9 cellular contexts compared by ENCODE assay signal in genomic region chr21:45427331-45428271, GRCh38. TPM values are rescaled to one million over a fixed set of nuclear protein-coding genes. Genes with fewer than 3 reads are reported as not detected.
DNase-seq lines count a peak whose midpoint lies in the region; ATAC-seq and TF ChIP-seq lines count a peak whose summit lies in the region.
"Had no signal": no experiment of that assay in that cellular context is flagged by ENCODE, and none has a peak within 500 bp of the region (broad histone marks: within the 10 kb centered on the region; RNA-seq: fewer than 3 reads in every experiment).

No MANE protein-coding gene starts in this region.

- no peaks in the 10 kb centered on the region for H3K27me3 Mint-ChIP-seq in activated naive CD8-positive, alpha-beta T cell treated with anti-CD3 and anti-CD28 coated beads, Interleukin-2, amount 50 U/mL, for 24 hours

- H3K27ac Mint-ChIP-seq in activated naive CD8-positive, alpha-beta T cell treated with anti-CD3 and anti-CD28 coated beads, Interleukin-2, amount 50 U/mL, for 24 hours: no peak overlapping the region

- no peak overlapping the region for H3K4me3 Mint-ChIP-seq in activated naive CD8-positive, alpha-beta T cell treated with anti-CD3 and anti-CD28 coated beads, Interleukin-2, amount 50 U/mL, for 24 hours

- intact Hi-C loops in mucosa of descending colon (cut with DNase I, micrococcal nuclease): no loop called here

- H3K36me3 Mint-ChIP-seq in activated naive CD8-positive, alpha-beta T cell treated with anti-CD3 and anti-CD28 coated beads, Interleukin-2, amount 50 U/mL, for 24 hours (ENCODE audit: low read depth): no peaks in the 10 kb centered on the region

- DNase-seq in AG08396 (ENCODE audit: low spot score): peak; percentile 99
- no peak for DNase-seq in NT2/D1 (ENCODE audit: low read depth, low spot score)
- DNase-seq in epithelial cell of proximal tubule (ENCODE audit: low read depth): peak; percentile 73
- peak in 1 of 3 donors; percentile 72 for DNase-seq in mucosa of descending colon
- no peak for DNase-seq in activated naive CD8-positive, alpha-beta T cell treated with anti-CD3 and anti-CD28 coated beads, Interleukin-2, amount 50 U/mL, for 24 hours
- no peak for DNase-seq in DMS 273 treated with DMSO at 0.1 percent for 48 hours (lab: John Stamatoyannopoulos, UW)
- DNase-seq: amygdala had no signal

- H3K36me3 ChIP-seq in NT2/D1 (ENCODE audit: insufficient read depth, insufficient read length, low read length): peaks cover 68% of the 10 kb centered on the region
- H3K36me3 ChIP-seq in mucosa of descending colon (ENCODE audit: low read depth): no peaks in the 10 kb centered on the region

- H3K9me3 Mint-ChIP-seq in activated naive CD8-positive, alpha-beta T cell treated with anti-CD3 and anti-CD28 coated beads, Interleukin-2, amount 50 U/mL, for 24 hours: no peaks in the 10 kb centered on the region

- H3K9me3 ChIP-seq in NT2/D1 (ENCODE audit: insufficient read depth, low read length): no peaks in the 10 kb centered on the region
- H3K9me3 ChIP-seq in mucosa of descending colon: no peaks in the 10 kb centered on the region

- H3K4me1 ChIP-seq in NT2/D1 (ENCODE audit: insufficient read depth, insufficient read length): peaks cover 72% of the 10 kb centered on the region
- no peaks in the 10 kb centered on the region for H3K4me1 ChIP-seq in mucosa of descending colon (ENCODE audit: low read depth)

- ATAC-seq in mucosa of descending colon (peak; percentile 53), GM18870 (IDR thresholded peaks at IDR 0.05; ENCODE audit: unreplicated experiment) (no peak), HG02759 (IDR thresholded peaks at IDR 0.05; ENCODE audit: unreplicated experiment) (no peak)
- ATAC-seq in activated naive CD8-positive, alpha-beta T cell treated with anti-CD3 and anti-CD28 coated beads, Interleukin-2, amount 50 U/mL, for 24 hours: no peak

- TF ChIP-seq CTCF in epithelial cell of proximal tubule (conservative IDR thresholded peaks at IDR 0.05; ENCODE audit: low read depth, low read length) (no peak), mucosa of descending colon (IDR thresholded peaks at IDR 0.05) (no peak)

- H3K4me3 ChIP-seq in NT2/D1 (ENCODE audit: insufficient read length, low read depth) (no peak overlapping the region), epithelial cell of proximal tubule (ENCODE audit: low read depth, low read length) (no peak overlapping the region), mucosa of descending colon (no peak overlapping the region)

- H3K9ac ChIP-seq in NT2/D1 (ENCODE audit: insufficient read length, low read depth): peak overlapping the region; percentile 6

- no peaks in the 10 kb centered on the region for H3K27me3 ChIP-seq in NT2/D1 (ENCODE audit: insufficient read depth, insufficient read length)

- H3K4me1 Mint-ChIP-seq in activated naive CD8-positive, alpha-beta T cell treated with anti-CD3 and anti-CD28 coated beads, Interleukin-2, amount 50 U/mL, for 24 hours: no peaks in the 10 kb centered on the region

RNA-seq across cellular contexts. Expression of gene COL18A1, which starts 22.6 kb away (rescaled TPM):
- 346 and 535 TPM in 2 replicates for total RNA-seq in epithelial cell of proximal tubule
- 10 to 100 TPM in 2 of 3 donors, 1 to 10 TPM in 1; 4.6 to 46.9 (median 21.3) TPM for total RNA-seq in mucosa of descending colon

Comparison
In these comparisons a context has a peak if more than half of its experiments do, and no peak if none do; other contexts are left out.
1. DNase-seq: peak in AG08396 (single experiment) and epithelial cell of proximal tubule (single experiment); none in NT2/D1 (single experiment), activated naive CD8-positive, alpha-beta T cell treated with anti-CD3 and anti-CD28 coated beads, Interleukin-2, amount 50 U/mL, for 24 hours (single experiment) and DMS 273 treated with DMSO at 0.1 percent for 48 hours (single experiment).